Comparison of ENCODE assay signal across 23 cellular contexts in the genomic region with DNA sequence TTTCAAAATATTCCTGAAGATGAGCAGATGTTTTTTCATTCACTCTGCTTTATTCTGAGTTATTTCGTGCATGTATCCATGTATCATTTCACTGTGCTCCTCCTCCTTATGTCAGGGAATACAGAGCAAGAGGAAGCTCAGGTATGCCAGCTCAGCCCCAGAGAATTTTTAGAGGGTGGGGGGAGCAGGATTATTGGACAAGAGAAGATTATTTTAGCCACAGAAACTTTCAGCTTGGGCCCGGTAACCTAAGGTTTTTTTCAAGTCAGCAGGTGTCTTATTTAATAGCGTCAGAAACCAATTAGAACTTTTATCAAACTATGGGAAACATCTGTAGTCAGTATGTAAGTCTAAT.
DNase-seq lines count a peak whose midpoint lies in the region; ATAC-seq, FAIRE-seq and TF ChIP-seq lines count a peak whose summit lies in the region.
"Had no signal": no experiment of that assay in that cellular context is flagged by ENCODE, and none has a peak within 500 bp of the region (broad histone marks: within the 10 kb centered on the region; RNA-seq: fewer than 3 reads in every experiment).

No MANE protein-coding gene starts in this region.

- H3K4me2 ChIP-seq in OCI-LY7 (ENCODE audit: low read length), result peak overlapping the region; percentile 59
- peak overlapping the region; percentile 44 for H3K4me2 ChIP-seq in endothelial cell of umbilical vein (ENCODE audit: insufficient read depth, low read length)
- H3K4me2 ChIP-seq: A549, smooth muscle cell had no signal

- H4K20me1 ChIP-seq in OCI-LY7 (ENCODE audit: insufficient read depth, low read length) (no peaks in the 10 kb centered on the region), endothelial cell of umbilical vein (replicated peaks; ENCODE audit: control insufficient read depth, extremely low read depth, insufficient read depth, low read length) (no peaks in the 10 kb centered on the region)

- peaks cover 18% of the 10 kb centered on the region for H3K4me1 Mint-ChIP-seq in stimulated activated naive CD8-positive, alpha-beta T cell treated with anti-CD3 and anti-CD28 coated beads, Interleukin-15, Interleukin-2, amounts not matched to agents 100 ng/mL and 50 ng/mL, for 24 hours (ENCODE audit: low read depth)
- H3K4me1 Mint-ChIP-seq in stimulated activated naive CD8-positive, alpha-beta T cell treated with anti-CD3 and anti-CD28 coated beads, Interleukin-15, amount 100 ng/mL, for 72 hours, result peaks cover 8% of the 10 kb centered on the region

- no peaks in the 10 kb centered on the region for H3K9me2 ChIP-seq in OCI-LY7 (ENCODE audit: insufficient read depth, low read length)

- H3K9me3 ChIP-seq in OCI-LY7 (ENCODE audit: low read length) (no peaks in the 10 kb centered on the region), endothelial cell of umbilical vein (replicated peaks; ENCODE audit: control insufficient read depth, insufficient read depth, low read length) (no peaks in the 10 kb centered on the region)
- H3K9me3 ChIP-seq: A549, esophagus muscularis mucosa, heart right ventricle had no signal

- H3K4me3 ChIP-seq in OCI-LY7 (ENCODE audit: low read depth, low read length, poor library complexity, severe bottlenecking) (peak overlapping the region; percentile 37), endothelial cell of umbilical vein (replicated peaks in 1 of 3; ENCODE audit: insufficient read depth in 1 of 3, low read depth in 1 of 3, low read length in 3 of 3) (no peak overlapping the region)
- H3K4me3 ChIP-seq: A549, esophagus muscularis mucosa, smooth muscle cell had no signal

- ATAC-seq in stimulated activated naive CD8-positive, alpha-beta T cell treated with anti-CD3 and anti-CD28 coated beads, Interleukin-15, amount 100 ng/mL, for 72 hours, result no peak
- ATAC-seq: A549 had no signal

- H2AFZ ChIP-seq in OCI-LY7 (ENCODE audit: low read length) (peak overlapping the region; percentile 94), endothelial cell of umbilical vein (ENCODE audit: low read depth, low read length) (no peak overlapping the region)
- H2AFZ ChIP-seq: parathyroid adenoma had no signal

- H3K79me2 ChIP-seq in OCI-LY7 (ENCODE audit: insufficient read depth, low read depth, low read length), result no peaks in the 10 kb centered on the region
- H3K79me2 ChIP-seq in endothelial cell of umbilical vein (ENCODE audit: control insufficient read depth, insufficient read depth, low read length), result no peaks in the 10 kb centered on the region
- H3K79me2 ChIP-seq: parathyroid adenoma had no signal

- intact Hi-C loops in OCI-LY7 (cut with micrococcal nuclease; ENCODE audit: unreplicated experiment), result no loop called here
- intact Hi-C loops in endothelial cell of umbilical vein (cut with micrococcal nuclease), result no loop called here

- H3K27ac ChIP-seq in OCI-LY7 (ENCODE audit: low read depth, low read length, poor library complexity, severe bottlenecking), result no peak overlapping the region
- H3K27ac ChIP-seq in endothelial cell of umbilical vein (ENCODE audit: insufficient read depth, low read depth, low read length), result no peak overlapping the region
- H3K27ac ChIP-seq: A549, esophagus muscularis mucosa, parathyroid adenoma had no signal

- no peaks in the 10 kb centered on the region for H3K27me3 ChIP-seq in endothelial cell of umbilical vein (ENCODE audit: control insufficient read depth in 2 of 2, insufficient read depth in 2 of 2, low read length in 2 of 2)
- H3K27me3 ChIP-seq: dorsolateral prefrontal cortex, esophagus muscularis mucosa, heart right ventricle had no signal

- peak overlapping the region; percentile 59 for H3K4me3 Mint-ChIP-seq in stimulated activated naive CD8-positive, alpha-beta T cell treated with anti-CD3 and anti-CD28 coated beads, Interleukin-15, Interleukin-2, amounts not matched to agents 100 ng/mL and 50 ng/mL, for 24 hours
- peak overlapping the region in 1 of 2 donors; percentile 15 for H3K4me3 Mint-ChIP-seq in stimulated activated naive CD8-positive, alpha-beta T cell treated with anti-CD3 and anti-CD28 coated beads, Interleukin-15, amount 100 ng/mL, for 72 hours
- H3K4me3 Mint-ChIP-seq: CD8-positive, alpha-beta memory T cell had no signal

- H3K27ac Mint-ChIP-seq in stimulated activated naive CD8-positive, alpha-beta T cell treated with anti-CD3 and anti-CD28 coated beads, Interleukin-15, Interleukin-2, amounts not matched to agents 100 ng/mL and 50 ng/mL, for 24 hours, result peak overlapping the region; percentile 57
- peak overlapping the region in 1 of 2 donors; percentile 42 for H3K27ac Mint-ChIP-seq in stimulated activated naive CD8-positive, alpha-beta T cell treated with anti-CD3 and anti-CD28 coated beads, Interleukin-15, amount 100 ng/mL, for 72 hours

- H3K36me3 Mint-ChIP-seq in stimulated activated naive CD8-positive, alpha-beta T cell treated with anti-CD3 and anti-CD28 coated beads, Interleukin-15, Interleukin-2, amounts not matched to agents 100 ng/mL and 50 ng/mL, for 24 hours (ENCODE audit: low read depth), result peaks cover 13% of the 10 kb centered on the region

- no peaks in the 10 kb centered on the region for H3K9me3 Mint-ChIP-seq in stimulated activated naive CD8-positive, alpha-beta T cell treated with anti-CD3 and anti-CD28 coated beads, Interleukin-15, Interleukin-2, amounts not matched to agents 100 ng/mL and 50 ng/mL, for 24 hours
- no peaks in the 10 kb centered on the region for H3K9me3 Mint-ChIP-seq in stimulated activated naive CD8-positive, alpha-beta T cell treated with anti-CD3 and anti-CD28 coated beads, Interleukin-15, amount 100 ng/mL, for 72 hours
- H3K9me3 Mint-ChIP-seq: CD8-positive, alpha-beta memory T cell had no signal

- no peaks in the 10 kb centered on the region for H3K27me3 Mint-ChIP-seq in stimulated activated naive CD8-positive, alpha-beta T cell treated with anti-CD3 and anti-CD28 coated beads, Interleukin-15, Interleukin-2, amounts not matched to agents 100 ng/mL and 50 ng/mL, for 24 hours
- H3K27me3 Mint-ChIP-seq in stimulated activated naive CD8-positive, alpha-beta T cell treated with anti-CD3 and anti-CD28 coated beads, Interleukin-15, amount 100 ng/mL, for 72 hours, result no peaks in the 10 kb centered on the region

- TF ChIP-seq POLR2A in endothelial cell of umbilical vein (IDR thresholded peaks at IDR 0.05; ENCODE audit: low read depth, low read length), result no peak

- POLR2A ChIA-PET in OCI-LY7 (lab: Charles Lee), result interaction anchor here (0.6 to 1.8 kb wide), 11 partner anchors 9 to 337 kb away, joined by 3 to 6 read pairs (median 4); no protein-coding TSS in a partner anchor
- POLR2A ChIA-PET in endothelial cell of umbilical vein (lab: Charles Lee), result interaction anchor here (0.6 kb wide), 1 partner anchor 655 kb away, joined by 4 read pairs; no protein-coding TSS in a partner anchor

- FAIRE-seq in endothelial cell of umbilical vein (lab: Jason Lieb, UNC) (no peak), urothelium cell line (lab: Jason Lieb, UNC) (no peak)
- FAIRE-seq: A549, RCC 7860 had no signal

- H3K4me1 ChIP-seq in OCI-LY7 (ENCODE audit: insufficient read depth, low read length, poor library complexity, severe bottlenecking) (peaks cover 25% of the 10 kb centered on the region), endothelial cell of umbilical vein (ENCODE audit: control insufficient read depth, extremely low read depth, insufficient read depth, low read length) (peaks cover 5% of the 10 kb centered on the region)
- H3K4me1 ChIP-seq: A549, esophagus muscularis mucosa, parathyroid adenoma had no signal

- no peak for DNase-seq in stimulated activated naive CD8-positive, alpha-beta T cell treated with anti-CD3 and anti-CD28 coated beads, Interleukin-15, amount 100 ng/mL, for 72 hours
- DNase-seq in OCI-LY7 (ENCODE audit: low spot score), result no peak
- no peak for DNase-seq in endothelial cell of umbilical vein (ENCODE audit: low read depth, low spot score)
- DNase-seq in urothelium cell line (ENCODE audit: low spot score), result peak; percentile 30
- no peak for DNase-seq in activated gamma-delta T cell (lab: John Stamatoyannopoulos, UW)
- DNase-seq in HK-2 (ENCODE audit: unreplicated experiment), result no peak
- no peak for DNase-seq in T-helper 9 cell
- DNase-seq: activated CD4-positive, alpha-beta T cell treated with anti-CD3 and anti-CD28 coated beads for 1 hour; activated CD8-positive, alpha-beta memory T cell treated with anti-CD3 and anti-CD28 coated beads, Interleukin-2, amount 50 U/mL, for 48 hours; activated naive CD4-positive, alpha-beta T cell; CD8-positive, alpha-beta memory T cell; dorsolateral prefrontal cortex; EL; heart right ventricle; NCI-H1930; stimulated activated naive CD4-positive, alpha-beta T cell treated with Interleukin-2 at 50 U/mL for 16 hours; T-helper 1 cell had no signal

- dilution Hi-C loops in endothelial cell of umbilical vein (cut with MboI; ENCODE audit: extremely low pct_ligation_motif_present, low sequenced_read_pairs), result no loop called here

- CTCF ChIA-PET in OCI-LY7 (lab: Charles Lee; ENCODE audit: unreplicated experiment), result no interaction called here
- CTCF ChIA-PET in endothelial cell of umbilical vein (lab: Charles Lee), result interaction anchor here (0.8 to 3.2 kb wide), 11 partner anchors 9 to 316 kb away, joined by 3 to 30 read pairs (median 4); no protein-coding TSS in a partner anchor

- H3K36me3 ChIP-seq in OCI-LY7 (ENCODE audit: insufficient read depth, low read length), result no peaks in the 10 kb centered on the region
- H3K36me3 ChIP-seq in endothelial cell of umbilical vein (ENCODE audit: control insufficient read depth in 2 of 2, extremely low read depth in 1 of 2, insufficient read depth in 2 of 2, low read length in 2 of 2), result no peaks in the 10 kb centered on the region
- H3K36me3 ChIP-seq: esophagus muscularis mucosa, heart right ventricle had no signal

- no peaks in the 10 kb centered on the region for H3K9me1 ChIP-seq in endothelial cell of umbilical vein (replicated peaks; ENCODE audit: control insufficient read depth, extremely low read depth, insufficient read depth, low read length)

- BruUV-seq in OCI-LY7 (replicated peaks; lab: Mats Ljungman, UMichigan) (no TSS peak), endothelial cell of umbilical vein (replicated peaks; lab: Mats Ljungman, UMichigan) (no TSS peak)

- H3K9ac ChIP-seq in endothelial cell of umbilical vein (replicated peaks; ENCODE audit: extremely low read depth, insufficient read depth, low read length), result no peak overlapping the region
- H3K9ac ChIP-seq: parathyroid adenoma had no signal

- TF ChIP-seq CTCF in OCI-LY7 (conservative IDR thresholded peaks at IDR 0.05; ENCODE audit: low read length) (no peak), endothelial cell of umbilical vein (IDR thresholded peaks at IDR 0.05; ENCODE audit: extremely low read depth in 1 of 2, insufficient read depth in 1 of 2, low read depth in 1 of 2, low read length in 2 of 2) (no peak)

TF ChIP-seq in endothelial cell of umbilical vein, 7 proteins besides CTCF, POLR2A, EP300 and RAD21 (continues in another document):
- TF ChIP-seq JUN (IDR thresholded peaks at IDR 0.05; ENCODE audit: borderline replicate concordance, insufficient read depth, insufficient read length, low read depth) (no peak), POLR2AphosphoS5 (IDR thresholded peaks at IDR 0.05; ENCODE audit: insufficient read depth, low read depth, low read length) (no peak)
- TF ChIP-seq, protein P1, sequence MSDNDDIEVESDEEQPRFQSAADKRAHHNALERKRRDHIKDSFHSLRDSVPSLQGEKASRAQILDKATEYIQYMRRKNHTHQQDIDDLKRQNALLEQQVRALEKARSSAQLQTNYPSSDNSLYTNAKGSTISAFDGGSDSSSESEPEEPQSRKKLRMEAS (IDR thresholded peaks at IDR 0.05; ENCODE audit: insufficient read depth, insufficient read length), result no peak
